Comparison of ENCODE assay signal across 12 cellular contexts in genomic region chr18:2908166-2908945, GRCh38.
DNase-seq lines count a peak whose midpoint lies in the region; ATAC-seq lines count a peak whose summit lies in the region.
"Had no signal": no experiment of that assay in that cellular context is flagged by ENCODE, and none has a peak within 500 bp of the region (broad histone marks: within the 10 kb centered on the region; RNA-seq: fewer than 3 reads in every experiment).

No MANE protein-coding gene starts in this region.

- no peaks in the 10 kb centered on the region for H3K9me3 Mint-ChIP-seq in activated naive CD4-positive, alpha-beta T cell treated with anti-CD3 and anti-CD28 coated beads for 36 hours
- H3K9me3 Mint-ChIP-seq in dendritic cell treated with granulocyte-macrophage colony-stimulating factor and Interleukin-4, amounts not matched to agents 40 ng/mL and 50 ng/mL, for 4 days: no peaks in the 10 kb centered on the region

- no peak overlapping the region for H3K27ac Mint-ChIP-seq in activated naive CD4-positive, alpha-beta T cell treated with anti-CD3 and anti-CD28 coated beads for 36 hours
- H3K27ac Mint-ChIP-seq in T-helper 17 cell: peak overlapping the region; percentile 82
- peak overlapping the region; percentile 78 for H3K27ac Mint-ChIP-seq in dendritic cell treated with granulocyte-macrophage colony-stimulating factor and Interleukin-4, amounts not matched to agents 40 ng/mL and 50 ng/mL, for 4 days

- DNase-seq in activated naive CD4-positive, alpha-beta T cell treated with anti-CD3 and anti-CD28 coated beads for 36 hours: no peak
- DNase-seq in activated naive CD4-positive, alpha-beta T cell treated with Interleukin-2 at 50 U/mL for 16 hours: no peak
- no peak for DNase-seq in T-helper 17 cell
- peak; percentile 76 for DNase-seq in posterior vena cava (ENCODE audit: low spot score)
- DNase-seq in NK-92 (lab: John Stamatoyannopoulos, UW; ENCODE audit: unreplicated experiment): no peak
- no peak for DNase-seq in NCI-H2029 (lab: John Stamatoyannopoulos, UW)
- DNase-seq: mesendoderm, NCI-H1436, spleen had no signal

- peaks cover 8% of the 10 kb centered on the region for H3K36me3 Mint-ChIP-seq in activated naive CD4-positive, alpha-beta T cell treated with anti-CD3 and anti-CD28 coated beads for 36 hours (ENCODE audit: low read depth)
- H3K36me3 Mint-ChIP-seq in T-helper 17 cell (ENCODE audit: low read depth): no peaks in the 10 kb centered on the region
- peaks cover 65% of the 10 kb centered on the region for H3K36me3 Mint-ChIP-seq in dendritic cell treated with granulocyte-macrophage colony-stimulating factor and Interleukin-4, amounts not matched to agents 40 ng/mL and 50 ng/mL, for 4 days (ENCODE audit: low read depth)

- ATAC-seq in T-helper 17 cell (no peak), HG03442 (IDR thresholded peaks at IDR 0.05; ENCODE audit: unreplicated experiment) (no peak)
- ATAC-seq: SK-N-SH treated with all-trans-retinoic acid at 6 μM for 48 hours had no signal

- intact Hi-C loops in activated naive CD4-positive, alpha-beta T cell treated with anti-CD3 and anti-CD28 coated beads for 36 hours (cut with micrococcal nuclease): loop anchor here (5.0 kb wide), 1 partner anchor 251 kb away; the partner anchor contains the start of gene SMCHD1
- intact Hi-C loops in dendritic cell treated with granulocyte-macrophage colony-stimulating factor and Interleukin-4, amounts not matched to agents 40 ng/mL and 50 ng/mL, for 4 days (cut with micrococcal nuclease): loop anchor here (5.0 kb wide), 1 partner anchor 61 kb away; the partner anchor contains the start of gene EMILIN2
- intact Hi-C loops in posterior vena cava (cut with DNase I): loop anchor here in 1 of 2 donors (10.0 kb wide), 1 partner anchor 144 kb away; no protein-coding TSS in a partner anchor

- peaks cover 12% of the 10 kb centered on the region for H3K4me1 Mint-ChIP-seq in activated naive CD4-positive, alpha-beta T cell treated with anti-CD3 and anti-CD28 coated beads for 36 hours (ENCODE audit: low read depth)
- H3K4me1 Mint-ChIP-seq in T-helper 17 cell: peaks cover 21% of the 10 kb centered on the region
- H3K4me1 Mint-ChIP-seq in dendritic cell treated with granulocyte-macrophage colony-stimulating factor and Interleukin-4, amounts not matched to agents 40 ng/mL and 50 ng/mL, for 4 days (ENCODE audit: low read depth): peaks cover 33% of the 10 kb centered on the region

- H3K9me3 ChIP-seq in T-helper 17 cell (ENCODE audit: control insufficient read depth, low read length, poor library complexity, severe bottlenecking): no peaks in the 10 kb centered on the region
- H3K9me3 ChIP-seq: spleen had no signal

- peak overlapping the region; percentile 17 for H3K4me3 Mint-ChIP-seq in activated naive CD4-positive, alpha-beta T cell treated with anti-CD3 and anti-CD28 coated beads for 36 hours
- H3K4me3 Mint-ChIP-seq in T-helper 17 cell: peak overlapping the region; percentile 73
- H3K4me3 Mint-ChIP-seq in dendritic cell treated with granulocyte-macrophage colony-stimulating factor and Interleukin-4, amounts not matched to agents 40 ng/mL and 50 ng/mL, for 4 days: peak overlapping the region; percentile 40

- CTCF ChIA-PET in activated naive CD4-positive, alpha-beta T cell treated with anti-CD3 and anti-CD28 coated beads for 36 hours (lab: Charles Lee): interaction anchor here (0.9 to 1.4 kb wide), 3 partner anchors 8 to 13 kb away, joined by 3 to 5 read pairs (median 3); no protein-coding TSS in a partner anchor

- no peaks in the 10 kb centered on the region for H3K27me3 Mint-ChIP-seq in activated naive CD4-positive, alpha-beta T cell treated with anti-CD3 and anti-CD28 coated beads for 36 hours (ENCODE audit: low read depth)
- H3K27me3 Mint-ChIP-seq in T-helper 17 cell: no peaks in the 10 kb centered on the region
- no peaks in the 10 kb centered on the region for H3K27me3 Mint-ChIP-seq in dendritic cell treated with granulocyte-macrophage colony-stimulating factor and Interleukin-4, amounts not matched to agents 40 ng/mL and 50 ng/mL, for 4 days

Comparison
In these comparisons a context has a peak if more than half of its experiments do, and no peak if none do; other contexts are left out.
1. H3K4me3 Mint-ChIP-seq: peak in every context shown above with its lines; median percentile 73 in T-helper 17 cell; 40 in dendritic cell treated with granulocyte-macrophage colony-stimulating factor and Interleukin-4, amounts not matched to agents 40 ng/mL and 50 ng/mL, for 4 days; 17 in activated naive CD4-positive, alpha-beta T cell treated with anti-CD3 and anti-CD28 coated beads for 36 hours.